In genomic region chr7:12747687-12748306, GRCh38 we compare ENCODE assay signal across 32 cellular contexts.
DNase-seq lines count a peak whose midpoint lies in the region; FAIRE-seq and TF ChIP-seq lines count a peak whose summit lies in the region.
"Had no signal": no experiment of that assay in that cellular context is flagged by ENCODE, and none has a peak within 500 bp of the region (broad histone marks: within the 10 kb centered on the region; RNA-seq: fewer than 3 reads in every experiment).

No MANE protein-coding gene starts in this region.

- BruUV-seq in MCF 10A (replicated peaks; lab: Mats Ljungman, UMichigan), result no TSS peak

- H3K9me3 Mint-ChIP-seq in MCF 10A (ENCODE audit: unreplicated experiment), result no peaks in the 10 kb centered on the region
- H3K9me3 Mint-ChIP-seq: central memory CD8-positive, alpha-beta T cell; naive thymus-derived CD8-positive, alpha-beta T cell had no signal

- no peaks in the 10 kb centered on the region for H3K27me3 Mint-ChIP-seq in MCF 10A (ENCODE audit: insufficient read depth, unreplicated experiment)
- H3K27me3 Mint-ChIP-seq: activated naive CD8-positive, alpha-beta T cell treated with anti-CD3 and anti-CD28 coated beads, Interleukin-2, amount 10 ng/mL, durations not matched to agents 7 days and 5 days; dendritic cell treated with granulocyte-macrophage colony-stimulating factor and Interleukin-4, amounts not matched to agents 40 ng/mL and 50 ng/mL, for 4 days had no signal

- H3K9me3 ChIP-seq in breast epithelium, result no peaks in the 10 kb centered on the region
- H3K9me3 ChIP-seq: testis, vagina had no signal

- TF ChIP-seq POLR2A in breast epithelium (IDR thresholded peaks at IDR 0.05), result no peak

- intact Hi-C loops in MCF 10A (cut with micrococcal nuclease), result no loop called here
- intact Hi-C loops in breast epithelium (cut with DNase I; ENCODE audit: low total_unique reads), result no loop called here

- no peak overlapping the region for H3K4me3 Mint-ChIP-seq in MCF 10A (ENCODE audit: unreplicated experiment)
- H3K4me3 Mint-ChIP-seq: activated naive CD8-positive, alpha-beta T cell treated with anti-CD3 and anti-CD28 coated beads, Interleukin-2, amount 10 ng/mL, durations not matched to agents 7 days and 5 days; central memory CD8-positive, alpha-beta T cell; dendritic cell treated with granulocyte-macrophage colony-stimulating factor and Interleukin-4, amounts not matched to agents 40 ng/mL and 50 ng/mL, for 4 days; H9; naive thymus-derived CD8-positive, alpha-beta T cell had no signal

- DNase-seq in MCF 10A (ENCODE audit: unreplicated experiment), result peak; percentile 9
- DNase-seq in breast epithelium (ENCODE audit: low spot score in 2 of 2), result no peak
- DNase-seq in NCI-H226, result peak; percentile 45
- DNase-seq in dermis blood vessel endothelial cell, result peak; percentile 23
- no peak for DNase-seq in T-helper 1 cell
- DNase-seq in NOMO-1 (lab: John Stamatoyannopoulos, UW; ENCODE audit: unreplicated experiment in 2 of 2), result no peak
- no peak for DNase-seq in urothelium cell line (ENCODE audit: low spot score)
- no peak for DNase-seq in T-helper 9 cell
- DNase-seq: activated CD4-positive, alpha-beta T cell treated with anti-CD3 and anti-CD28 coated beads for 4 hours; activated gamma-delta T cell; activated naive CD8-positive, alpha-beta T cell treated with anti-CD3 and anti-CD28 coated beads, Interleukin-2, amount 10 ng/mL, durations not matched to agents 7 days and 5 days; activated T-cell treated with anti-CD3 and anti-CD28 coated beads for 4 hours; Karpas-422; naive thymus-derived CD8-positive, alpha-beta T cell; NCI-H1092 treated with DMSO at 0.1 percent for 48 hours; NCI-H187; NCI-H2171 treated with DMSO at 0.1 percent for 48 hours; NCI-H526 treated with DMSO at 0.1 percent for 48 hours; occipital lobe; stimulated activated CD4-positive, alpha-beta T cell treated with anti-CD3 and anti-CD28 coated beads, Interleukin-15, amount 100 ng/mL, for 24 hours; stimulated activated naive CD4-positive, alpha-beta T cell; T-helper 2 cell; testis had no signal

- no peak overlapping the region for H3K4me3 ChIP-seq in breast epithelium
- H3K4me3 ChIP-seq: SK-N-MC, testis, vagina had no signal

- H3K36me3 Mint-ChIP-seq in MCF 10A (ENCODE audit: insufficient read depth, unreplicated experiment), result no peaks in the 10 kb centered on the region
- H3K36me3 Mint-ChIP-seq: activated naive CD8-positive, alpha-beta T cell treated with anti-CD3 and anti-CD28 coated beads, Interleukin-2, amount 10 ng/mL, durations not matched to agents 7 days and 5 days; naive thymus-derived CD8-positive, alpha-beta T cell had no signal

- no peaks in the 10 kb centered on the region for H3K4me1 ChIP-seq in breast epithelium
- H3K4me1 ChIP-seq: testis, vagina had no signal

- no peak overlapping the region for H3K27ac ChIP-seq in breast epithelium
- H3K27ac ChIP-seq: RWPE1, SK-N-MC, testis, vagina had no signal

- no peak overlapping the region for H3K27ac Mint-ChIP-seq in MCF 10A (ENCODE audit: low read depth, unreplicated experiment)
- H3K27ac Mint-ChIP-seq: activated naive CD8-positive, alpha-beta T cell treated with anti-CD3 and anti-CD28 coated beads, Interleukin-2, amount 10 ng/mL, durations not matched to agents 7 days and 5 days; dendritic cell treated with granulocyte-macrophage colony-stimulating factor and Interleukin-4, amounts not matched to agents 40 ng/mL and 50 ng/mL, for 4 days had no signal

- no peaks in the 10 kb centered on the region for H3K27me3 ChIP-seq in breast epithelium
- H3K27me3 ChIP-seq: testis, vagina had no signal

- POLR2A ChIA-PET in MCF 10A (lab: Yijun Ruan, JAX), result no interaction called here

- H3K36me3 ChIP-seq in breast epithelium, result no peaks in the 10 kb centered on the region
- H3K36me3 ChIP-seq: vagina had no signal

- no peak for FAIRE-seq in urothelium cell line (lab: Jason Lieb, UNC)
- FAIRE-seq: A204.1, HTR-8/SVneo, islet of Langerhans had no signal

- TF ChIP-seq CTCF in MCF 10A (IDR thresholded peaks at IDR 0.05; ENCODE audit: unreplicated experiment) (no peak), breast epithelium (IDR thresholded peaks at IDR 0.05) (no peak)

- CTCF ChIA-PET in MCF 10A (lab: Yijun Ruan, JAX), result interaction anchor here (0.7 to 0.9 kb wide), 2 partner anchors 20 to 273 kb away, joined by 3 read pairs; no protein-coding TSS in a partner anchor

- no peaks in the 10 kb centered on the region for H3K4me1 Mint-ChIP-seq in MCF 10A (ENCODE audit: insufficient read depth, unreplicated experiment)
- H3K4me1 Mint-ChIP-seq: activated naive CD8-positive, alpha-beta T cell treated with anti-CD3 and anti-CD28 coated beads, Interleukin-2, amount 10 ng/mL, durations not matched to agents 7 days and 5 days; central memory CD8-positive, alpha-beta T cell; naive thymus-derived CD8-positive, alpha-beta T cell had no signal

Comparison
In these comparisons a context has a peak if more than half of its experiments do, and no peak if none do; other contexts are left out.
1. DNase-seq: peak in MCF 10A (single experiment), NCI-H226 (single experiment) and dermis blood vessel endothelial cell (single experiment); none in breast epithelium (0 of 2), T-helper 1 cell (0 of 5), NOMO-1 (0 of 2), urothelium cell line (single experiment) and T-helper 9 cell (single experiment).